In genomic region chrX:48801281-48802088, GRCh38 we compare ENCODE assay signal across 8 cellular contexts. TPM values are rescaled to one million over a fixed set of nuclear protein-coding genes. Genes with fewer than 3 reads are reported as not detected.
DNase-seq lines count a peak whose midpoint lies in the region; ATAC-seq and TF ChIP-seq lines count a peak whose summit lies in the region.

TSS of gene HDAC6 (plus strand) at chrX:48802067. CDS start at chrX:48802693, 626 bp downstream.

- peak within 1 kb of the TSS; percentile 92 for H2BK5ac ChIP-seq in IMR-90 (ENCODE audit: low read depth, low read length, poor library complexity, severe bottlenecking)

- peaks cover 0 to 13% of the 10 kb centered on the region in 2 experiments; a peak in 1 of 4 replicates for H3K79me1 ChIP-seq in IMR-90 (ENCODE audit: low read depth in 1 of 2, low read length in 2 of 2)

- peak within 1 kb of the TSS; percentile 97 for H2BK120ac ChIP-seq in IMR-90 (ENCODE audit: low read depth, low read length)

- peak within 1 kb of the TSS; percentile 70 for H3K18ac ChIP-seq in IMR-90 (ENCODE audit: low read depth, low read length)

- no peak for TF ChIP-seq CTCF in IMR-90 (conservative IDR thresholded peaks at IDR 0.05; ENCODE audit: low read depth, low read length)

- peak within 1 kb of the TSS; percentile 89 for H3K27ac ChIP-seq in IMR-90 (ENCODE audit: insufficient read depth, low read length)

- intact Hi-C loops in IMR-90 (cut with micrococcal nuclease) = loop anchor here (1.0 to 10.0 kb wide), 3 partner anchors 64 to 907 kb away; no protein-coding TSS in a partner anchor

- H3K23ac ChIP-seq in IMR-90 (ENCODE audit: low read depth, low read length) = peak within 1 kb of the TSS; percentile 8; the same call in 1 of the 2 replicates

- WGBS in IMR-90 (ENCODE audit: extremely low coverage in 2 of 2, insufficient read length in 1 of 2), 2 experiments = 35% methylated on average over 63 of the region's 89 CpGs; no CpG with 5 or more reads in 1 of the 2 experiments

- H3K9me3 ChIP-seq in IMR-90 (ENCODE audit: control insufficient read depth, insufficient read depth, low read length) (no peaks in the 10 kb centered on the region), mononuclear cell (ENCODE audit: low read depth, low read length) (no peaks in the 10 kb centered on the region)

- peak; percentile 88 for ATAC-seq in GM21528 (IDR thresholded peaks at IDR 0.05; ENCODE audit: low FRiP score, unreplicated experiment)
- peak; percentile 88 for ATAC-seq in IMR-90 (ENCODE audit: low read depth)

- H3K36me3 ChIP-seq in IMR-90 (ENCODE audit: control insufficient read depth, insufficient read depth, low read length) = peaks cover 2% of the 10 kb centered on the region; the same call in 1 of the 2 replicates

- H2AK9ac ChIP-seq in IMR-90 (replicated peaks; ENCODE audit: low read depth, low read length, poor library complexity) = peak within 1 kb of the TSS; percentile 85

- H3K27me3 ChIP-seq in IMR-90 (ENCODE audit: control insufficient read depth, insufficient read depth, low read length) (no peaks in the 10 kb centered on the region), mononuclear cell (ENCODE audit: insufficient read depth, low read length) (no peaks in the 10 kb centered on the region)

- BruUV-seq in IMR-90 (replicated peaks; lab: Mats Ljungman, UMichigan) = no TSS peak

- peak within 1 kb of the TSS; percentile 93 for H3K56ac ChIP-seq in IMR-90 (ENCODE audit: extremely low read depth, insufficient read depth, low read length)

- CTCF ChIA-PET in IMR-90 (lab: Yijun Ruan, JAX) = no interaction called here

- in situ Hi-C loops in IMR-90 (cut with MboI; ENCODE audit: low sequenced_read_pairs) = no loop called here

- H2AK5ac ChIP-seq in IMR-90 (ENCODE audit: low read depth, low read length) = peak within 1 kb of the TSS; percentile 79

- dilution Hi-C loops in IMR-90 (cut with HindIII; ENCODE audit: low sequenced_read_pairs, unreplicated experiment) = no loop called here

- H4K5ac ChIP-seq in IMR-90 (ENCODE audit: low read depth, low read length) = peak within 1 kb of the TSS; percentile 92

- peak within 1 kb of the TSS; percentile 99 to 100 for H4K8ac ChIP-seq in IMR-90 (ENCODE audit: low read depth in 2 of 2, low read length in 2 of 2)

- H3K4me3 ChIP-seq in IMR-90 (ENCODE audit: insufficient read depth, low read depth, low read length) (peak within 1 kb of the TSS; percentile 84), mononuclear cell (ENCODE audit: low read length) (peak within 1 kb of the TSS; percentile 70)

- peak within 1 kb of the TSS; percentile 87 for H3K4me2 ChIP-seq in IMR-90 (ENCODE audit: low read depth, low read length)

- peak within 1 kb of the TSS; percentile 71 for H3K9ac ChIP-seq in IMR-90 (ENCODE audit: low read depth, low read length)

- peak within 1 kb of the TSS; percentile 100 for H2AFZ ChIP-seq in IMR-90 (replicated peaks; ENCODE audit: low read length, poor library complexity)

- peak within 1 kb of the TSS; percentile 44; the same call in 1 of the 2 replicates for H2BK20ac ChIP-seq in IMR-90 (ENCODE audit: low read depth, low read length)

- DNase-seq in DMS 273 (lab: John Stamatoyannopoulos, UW; ENCODE audit: unreplicated experiment) = peak; percentile 99
- peak; percentile 98 for DNase-seq in IMR-90
- peak; percentile 99 for DNase-seq in OCI-M1 (lab: John Stamatoyannopoulos, UW)
- peak; percentile 85 for DNase-seq in activated T-cell treated with anti-CD3 and anti-CD28 coated beads for 4 hours
- DNase-seq in epidermal melanocyte (ENCODE audit: insufficient read length, low spot score) = peak; percentile 63
- peak; percentile 71 to 84 for DNase-seq in stimulated activated CD8-positive, alpha-beta memory T cell treated with anti-CD3 and anti-CD28 coated beads, Interleukin-4, amount 100 ng/mL, for 1 hour (ENCODE audit: low read depth in 2 of 2, low spot score in 1 of 2)

- no peak for TF ChIP-seq POLR2A in IMR-90 (IDR thresholded peaks at IDR 0.05; ENCODE audit: low read depth, low read length)

- H3K9me1 ChIP-seq in IMR-90 (ENCODE audit: insufficient read depth, low read length) = peaks cover 10% of the 10 kb centered on the region; the same call in 1 of the 2 replicates

- no peaks in the 10 kb centered on the region for H4K20me1 ChIP-seq in IMR-90 (ENCODE audit: insufficient read depth, low read length)

- POLR2A ChIA-PET in IMR-90 (lab: Charles Lee; ENCODE audit: unreplicated experiment) = no interaction called here

- H2BK15ac ChIP-seq in IMR-90 (ENCODE audit: low read depth, low read length) = peak within 1 kb of the TSS; percentile 70; the same call in 1 of the 3 replicates

- peak within 1 kb of the TSS; percentile 96 for H3K14ac ChIP-seq in IMR-90 (replicated peaks; ENCODE audit: low read depth, low read length)

- peak within 1 kb of the TSS; percentile 97 for H3K4ac ChIP-seq in IMR-90 (ENCODE audit: low read depth, low read length)

- peak within 1 kb of the TSS; percentile 98 for H4K91ac ChIP-seq in IMR-90 (ENCODE audit: insufficient read depth, low read depth, low read length)

- no peak for TF ChIP-seq RAD21 in IMR-90 (IDR thresholded peaks at IDR 0.05; ENCODE audit: low read length)

- 0 out of 2 replicates have a peak, but pooled peaks cover 3% of the 10 kb centered on the region for H3K4me1 ChIP-seq in IMR-90 (ENCODE audit: control insufficient read depth, insufficient read depth, low read length)
- H3K4me1 ChIP-seq in mononuclear cell (ENCODE audit: insufficient read depth, low read length) = peaks cover 15% of the 10 kb centered on the region

TF ChIP-seq in IMR-90, 13 proteins besides CTCF, POLR2A, EP300 and RAD21:
- TF ChIP-seq CEBPB (IDR thresholded peaks at IDR 0.05; ENCODE audit: low read depth, low read length) = no peak
- TF ChIP-seq NFE2L2 (IDR thresholded peaks at IDR 0.05; ENCODE audit: low read depth, low read length) = no peak
- no peak for TF ChIP-seq BHLHE40 (IDR thresholded peaks at IDR 0.05; ENCODE audit: low read depth, low read length)
- TF ChIP-seq, protein P1, sequence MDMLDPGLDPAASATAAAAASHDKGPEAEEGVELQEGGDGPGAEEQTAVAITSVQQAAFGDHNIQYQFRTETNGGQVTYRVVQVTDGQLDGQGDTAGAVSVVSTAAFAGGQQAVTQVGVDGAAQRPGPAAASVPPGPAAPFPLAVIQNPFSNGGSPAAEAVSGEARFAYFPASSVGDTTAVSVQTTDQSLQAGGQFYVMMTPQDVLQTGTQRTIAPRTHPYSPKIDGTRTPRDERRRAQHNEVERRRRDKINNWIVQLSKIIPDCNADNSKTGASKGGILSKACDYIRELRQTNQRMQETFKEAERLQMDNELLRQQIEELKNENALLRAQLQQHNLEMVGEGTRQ (IDR thresholded peaks at IDR 0.05; ENCODE audit: low read depth, low read length) = no peak
- no peak for TF ChIP-seq RCOR1 (IDR thresholded peaks at IDR 0.05; ENCODE audit: insufficient replicate concordance, low read length)
- no peak for TF ChIP-seq SMC3 (IDR thresholded peaks at IDR 0.05; ENCODE audit: low read depth, low read length)
- TF ChIP-seq MAZ (IDR thresholded peaks at IDR 0.05; ENCODE audit: borderline replicate concordance, low read depth, low read length) = 0 out of 2 replicates have a peak, but pooled peaks have one; percentile 23

RNA-seq across cellular contexts. Expression of gene HDAC6, which starts in this region (rescaled TPM):
- total RNA-seq in IMR-90 (2012; rRNA removed) (14.7 and 16.8 TPM in 2 replicates), mononuclear cell (21.5 TPM)
- polyA plus RNA-seq in IMR-90 (2012; rRNA removed) = 26.3 and 27.7 TPM in 2 replicates
- 8.5 and 8.9 TPM in 2 replicates for polyA plus RNA-seq in IMR-90 (2012; cell fraction: cytosol; rRNA removed)
- 273 and 300 TPM in 2 replicates for polyA plus RNA-seq in IMR-90 (2012; cell fraction: nucleus; rRNA removed; ENCODE audit: low replicate concordance)

Comparison
In these comparisons a context has a peak if more than half of its experiments do, and no peak if none do; other contexts are left out.
1. Peak in every context shown above with its lines: DNase-seq, ATAC-seq, H3K4me3 ChIP-seq and H3K27ac ChIP-seq.